In the genomic region with DNA sequence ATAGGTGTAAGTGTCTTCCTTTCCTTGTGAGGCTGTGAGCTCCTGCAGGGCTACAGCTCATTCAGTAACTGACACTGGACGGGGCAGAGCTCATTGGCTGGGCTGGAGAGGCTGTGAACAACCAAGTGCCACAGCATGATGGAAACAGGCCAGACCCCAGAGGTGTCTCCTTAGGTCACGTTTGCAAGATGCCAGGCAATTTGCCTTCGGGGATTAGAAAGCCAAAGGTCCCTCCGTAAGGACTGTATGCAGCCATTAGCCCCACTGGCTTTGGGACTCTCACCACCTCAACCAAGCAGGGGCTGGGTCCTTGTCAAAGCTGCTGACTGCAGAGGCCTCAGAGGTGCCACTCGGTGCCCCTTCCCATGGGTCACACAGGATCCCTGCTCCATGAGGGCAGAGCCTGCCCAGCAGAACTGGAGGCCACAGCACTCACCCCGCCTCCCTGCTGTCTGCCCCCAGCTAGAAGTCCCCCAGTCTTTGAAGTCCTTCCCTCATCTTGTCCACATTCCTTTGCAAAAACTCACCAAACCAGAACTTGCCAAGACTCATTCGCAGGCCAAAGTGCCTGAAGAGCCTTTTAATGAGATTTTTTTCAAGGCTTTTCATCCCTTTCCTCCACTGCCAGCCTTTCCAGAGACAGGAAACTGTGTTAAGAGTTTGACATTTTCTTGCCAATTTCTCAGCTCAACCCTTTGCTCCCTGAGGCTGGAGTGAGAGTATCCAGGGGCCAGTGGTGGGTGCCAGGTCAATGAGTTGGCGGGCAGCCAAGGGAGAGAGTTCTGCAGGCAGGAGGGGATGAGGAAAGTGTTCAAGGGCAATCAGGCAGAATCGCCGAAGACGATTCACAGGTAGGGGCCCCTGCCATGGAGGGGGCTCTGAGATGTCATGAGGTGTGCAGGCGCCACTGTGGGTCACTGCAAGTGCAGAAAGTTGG, we compare ENCODE assay signal across 2 cellular contexts.
TF ChIP-seq lines count a peak whose summit lies in the region.

No MANE protein-coding gene starts in this region.

TF ChIP-seq in Ishikawa, 13 proteins besides CTCF, POLR2A, EP300 and RAD21:
- TF ChIP-seq FOXM1 (IDR thresholded peaks at IDR 0.05; ENCODE audit: borderline replicate concordance, low read depth) = no peak
- TF ChIP-seq CEBPB (IDR thresholded peaks at IDR 0.05) = no peak
- TF ChIP-seq, protein P1, sequence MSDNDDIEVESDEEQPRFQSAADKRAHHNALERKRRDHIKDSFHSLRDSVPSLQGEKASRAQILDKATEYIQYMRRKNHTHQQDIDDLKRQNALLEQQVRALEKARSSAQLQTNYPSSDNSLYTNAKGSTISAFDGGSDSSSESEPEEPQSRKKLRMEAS (IDR thresholded peaks at IDR 0.05) = peak; percentile 21; the same call in 1 of the 2 replicates
- TF ChIP-seq NFIC (IDR thresholded peaks at IDR 0.05) = peak; percentile 87
- TF ChIP-seq ZBTB7A (IDR thresholded peaks at IDR 0.05; ENCODE audit: low read depth) = 0 out of 2 replicates have a peak, but pooled peaks have one; percentile 31
- peak; percentile 63 for TF ChIP-seq TEAD4 (IDR thresholded peaks at IDR 0.05)
- no peak for TF ChIP-seq CREB1 (IDR thresholded peaks at IDR 0.05; ENCODE audit: low read depth)
- TF ChIP-seq YY1 (IDR thresholded peaks at IDR 0.05; ENCODE audit: low read depth) = no peak
- TF ChIP-seq EGR1 (IDR thresholded peaks at IDR 0.05) = no peak
- TF ChIP-seq TAF1 (IDR thresholded peaks at IDR 0.05; ENCODE audit: low read depth) = no peak
- TF ChIP-seq, protein P2, sequence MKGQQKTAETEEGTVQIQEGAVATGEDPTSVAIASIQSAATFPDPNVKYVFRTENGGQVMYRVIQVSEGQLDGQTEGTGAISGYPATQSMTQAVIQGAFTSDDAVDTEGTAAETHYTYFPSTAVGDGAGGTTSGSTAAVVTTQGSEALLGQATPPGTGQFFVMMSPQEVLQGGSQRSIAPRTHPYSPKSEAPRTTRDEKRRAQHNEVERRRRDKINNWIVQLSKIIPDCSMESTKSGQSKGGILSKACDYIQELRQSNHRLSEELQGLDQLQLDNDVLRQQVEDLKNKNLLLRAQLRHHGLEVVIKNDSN (IDR thresholded peaks at IDR 0.05) = no peak
- 0 out of 2 replicates have a peak, but pooled peaks have one; percentile 19 for TF ChIP-seq TCF12 (IDR thresholded peaks at IDR 0.05; ENCODE audit: low read depth)
- TF ChIP-seq, protein P3, sequence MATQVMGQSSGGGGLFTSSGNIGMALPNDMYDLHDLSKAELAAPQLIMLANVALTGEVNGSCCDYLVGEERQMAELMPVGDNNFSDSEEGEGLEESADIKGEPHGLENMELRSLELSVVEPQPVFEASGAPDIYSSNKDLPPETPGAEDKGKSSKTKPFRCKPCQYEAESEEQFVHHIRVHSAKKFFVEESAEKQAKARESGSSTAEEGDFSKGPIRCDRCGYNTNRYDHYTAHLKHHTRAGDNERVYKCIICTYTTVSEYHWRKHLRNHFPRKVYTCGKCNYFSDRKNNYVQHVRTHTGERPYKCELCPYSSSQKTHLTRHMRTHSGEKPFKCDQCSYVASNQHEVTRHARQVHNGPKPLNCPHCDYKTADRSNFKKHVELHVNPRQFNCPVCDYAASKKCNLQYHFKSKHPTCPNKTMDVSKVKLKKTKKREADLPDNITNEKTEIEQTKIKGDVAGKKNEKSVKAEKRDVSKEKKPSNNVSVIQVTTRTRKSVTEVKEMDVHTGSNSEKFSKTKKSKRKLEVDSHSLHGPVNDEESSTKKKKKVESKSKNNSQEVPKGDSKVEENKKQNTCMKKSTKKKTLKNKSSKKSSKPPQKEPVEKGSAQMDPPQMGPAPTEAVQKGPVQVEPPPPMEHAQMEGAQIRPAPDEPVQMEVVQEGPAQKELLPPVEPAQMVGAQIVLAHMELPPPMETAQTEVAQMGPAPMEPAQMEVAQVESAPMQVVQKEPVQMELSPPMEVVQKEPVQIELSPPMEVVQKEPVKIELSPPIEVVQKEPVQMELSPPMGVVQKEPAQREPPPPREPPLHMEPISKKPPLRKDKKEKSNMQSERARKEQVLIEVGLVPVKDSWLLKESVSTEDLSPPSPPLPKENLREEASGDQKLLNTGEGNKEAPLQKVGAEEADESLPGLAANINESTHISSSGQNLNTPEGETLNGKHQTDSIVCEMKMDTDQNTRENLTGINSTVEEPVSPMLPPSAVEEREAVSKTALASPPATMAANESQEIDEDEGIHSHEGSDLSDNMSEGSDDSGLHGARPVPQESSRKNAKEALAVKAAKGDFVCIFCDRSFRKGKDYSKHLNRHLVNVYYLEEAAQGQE (IDR thresholded peaks at IDR 0.05; ENCODE audit: low read depth) = no peak

TF ChIP-seq in endothelial cell of umbilical vein, 7 proteins besides CTCF, POLR2A, EP300 and RAD21:
- TF ChIP-seq EZH2 (IDR thresholded peaks at IDR 0.05; ENCODE audit: borderline replicate concordance, low read depth, low read length, severe bottlenecking) (no peak), MYC (IDR thresholded peaks at IDR 0.05; ENCODE audit: low read depth, low read length) (no peak), FOS (IDR thresholded peaks at IDR 0.05; ENCODE audit: borderline replicate concordance, insufficient read depth, low read length) (no peak), JUN (IDR thresholded peaks at IDR 0.05; ENCODE audit: borderline replicate concordance, insufficient read depth, insufficient read length, low read depth) (no peak), POLR2AphosphoS5 (IDR thresholded peaks at IDR 0.05; ENCODE audit: insufficient read depth, low read depth, low read length) (no peak), GATA2 (IDR thresholded peaks at IDR 0.05; ENCODE audit: insufficient read depth, insufficient read length, low read depth, low read length) (no peak)
- TF ChIP-seq, protein P1 (IDR thresholded peaks at IDR 0.05; ENCODE audit: insufficient read depth, insufficient read length) = no peak
